Comparison of ENCODE assay signal across 1 cellular context in genomic region chr14:103141117-103141796, GRCh38.
TF ChIP-seq lines count a peak whose summit lies in the region.

No MANE protein-coding gene starts in this region.

TF ChIP-seq in endothelial cell of umbilical vein, 7 proteins besides CTCF, POLR2A, EP300 and RAD21:
- TF ChIP-seq MAX (IDR thresholded peaks at IDR 0.05; ENCODE audit: insufficient read depth, insufficient read length) (no peak), MYC (IDR thresholded peaks at IDR 0.05; ENCODE audit: low read depth, low read length) (no peak), GATA2 (IDR thresholded peaks at IDR 0.05; ENCODE audit: insufficient read depth, insufficient read length, low read depth, low read length) (no peak), POLR2AphosphoS5 (IDR thresholded peaks at IDR 0.05; ENCODE audit: insufficient read depth, low read depth, low read length) (no peak), JUN (IDR thresholded peaks at IDR 0.05; ENCODE audit: borderline replicate concordance, insufficient read depth, insufficient read length, low read depth) (no peak), EZH2 (IDR thresholded peaks at IDR 0.05; ENCODE audit: borderline replicate concordance, low read depth, low read length, severe bottlenecking) (no peak), FOS (IDR thresholded peaks at IDR 0.05; ENCODE audit: borderline replicate concordance, insufficient read depth, low read length) (no peak)
